In the genomic region with DNA sequence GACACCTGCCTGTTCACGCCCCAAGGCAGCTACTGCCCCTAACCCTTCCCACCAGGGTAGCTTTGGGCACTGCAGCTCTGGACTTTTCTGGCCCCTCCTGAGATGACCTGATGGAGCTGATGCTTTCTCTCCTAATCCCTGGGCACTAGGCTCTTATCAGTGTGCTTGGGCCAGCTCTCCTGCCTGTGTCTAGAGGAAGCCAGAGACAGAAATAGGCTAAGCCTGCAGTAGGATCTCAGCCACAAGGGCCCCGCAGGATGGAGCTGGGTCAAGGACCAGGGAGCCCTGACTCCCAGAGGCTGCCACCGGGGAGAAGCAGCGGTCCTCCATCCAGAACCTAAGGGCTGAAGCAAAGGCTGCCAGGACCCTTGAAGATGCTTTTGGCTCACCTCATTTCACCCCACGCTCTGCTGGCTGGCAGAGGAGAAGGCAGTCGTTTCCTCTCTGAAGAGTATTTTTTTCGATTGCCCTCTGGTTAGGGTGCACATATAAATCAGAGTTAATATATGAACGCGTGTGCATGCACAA, we compare ENCODE assay signal across 15 cellular contexts.
DNase-seq lines count a peak whose midpoint lies in the region; ATAC-seq and TF ChIP-seq lines count a peak whose summit lies in the region.
"Had no signal": no experiment of that assay in that cellular context is flagged by ENCODE, and none has a peak within 500 bp of the region (broad histone marks: within the 10 kb centered on the region; RNA-seq: fewer than 3 reads in every experiment).

No MANE protein-coding gene starts in this region.

- no peaks in the 10 kb centered on the region for H3K36me3 ChIP-seq in heart right ventricle
- no peaks in the 10 kb centered on the region for H3K36me3 ChIP-seq in right atrium auricular region
- H3K36me3 ChIP-seq in thyroid gland, result no peaks in the 10 kb centered on the region
- H3K36me3 ChIP-seq: HAP-1 had no signal

- WGBS in heart right ventricle, 2 donors, result 71 to 74% methylated on average over 9 of the region's 9 CpGs
- 45 to 50% methylated on average over 8 to 9 of the region's 9 CpGs for WGBS in thyroid gland, 2 donors

- TF ChIP-seq POLR2A in thyroid gland (IDR thresholded peaks at IDR 0.05), result no peak

- no peak overlapping the region for H3K4me3 ChIP-seq in heart right ventricle
- no peak overlapping the region for H3K4me3 ChIP-seq in right atrium auricular region
- no peak overlapping the region for H3K4me3 ChIP-seq in thyroid gland (replicated peaks in 1 of 3)
- H3K4me3 ChIP-seq: GM23338, HAP-1 had no signal

- CTCF ChIA-PET in WTC11 (lab: Charles Lee), result interaction anchor here (0.7 kb wide), 1 partner anchor 21 kb away, joined by 3 read pairs; no protein-coding TSS in a partner anchor

- H3K4me1 ChIP-seq in heart right ventricle (peaks cover 0 to 9% (median 3%) of the 10 kb centered on the region in 9 donors), right atrium auricular region (no peaks in the 10 kb centered on the region), thyroid gland (no peaks in the 10 kb centered on the region)
- H3K4me1 ChIP-seq: HAP-1 had no signal

- intact Hi-C loops in heart right ventricle (cut with DNase I), result loop anchor here in 1 of 10 donors (10.0 kb wide), 1 partner anchor 578 kb away; a partner anchor contains a TSS
- intact Hi-C loops in thyroid gland (cut with DNase I), result no loop called here

- no peak overlapping the region for H3K4me3 Mint-ChIP-seq in WTC11
- H3K4me3 Mint-ChIP-seq: CD4-positive, alpha-beta memory T cell; GM23338; HFFc6 had no signal

- no peak overlapping the region for H3K27ac ChIP-seq in heart right ventricle
- H3K27ac ChIP-seq in right atrium auricular region, result no peak overlapping the region
- no peak overlapping the region for H3K27ac ChIP-seq in thyroid gland

- POLR2A ChIA-PET in WTC11 (lab: Charles Lee), result no interaction called here

- peak overlapping the region; percentile 61; the same call in 1 of the 2 replicates for H3K27ac Mint-ChIP-seq in WTC11
- H3K27ac Mint-ChIP-seq: CD4-positive, alpha-beta memory T cell; GM23338; HFFc6 had no signal

- peaks cover 0 to 5% (median 0%) of the 10 kb centered on the region in 7 donors for H3K27me3 ChIP-seq in heart right ventricle
- no peaks in the 10 kb centered on the region for H3K27me3 ChIP-seq in right atrium auricular region
- H3K27me3 ChIP-seq in thyroid gland, result no peaks in the 10 kb centered on the region

- H3K36me3 Mint-ChIP-seq in WTC11, result peaks cover 32% of the 10 kb centered on the region
- H3K36me3 Mint-ChIP-seq: CD4-positive, alpha-beta memory T cell had no signal

- DNase-seq in heart right ventricle (no peak), right atrium auricular region (ENCODE audit: low spot score) (no peak), WTC11 (ENCODE audit: low spot score) (no peak), cerebellum (ENCODE audit: low spot score) (peak; percentile 44), thyroid gland (peak; percentile 57 to 71)
- DNase-seq in NK-92 treated with Interleukin-12 subunit alpha and Interleukin-12 subunit beta, amount 100 ng/mL, for 24 hours (lab: John Stamatoyannopoulos, UW), result no peak
- no peak for DNase-seq in central memory CD4-positive, alpha-beta T cell
- DNase-seq: Calu3; CD4-positive, alpha-beta memory T cell; COR-L47; DMS53; DMS79 treated with DMSO at 0.1 percent for 48 hours; HFFc6 had no signal

- ATAC-seq in heart right ventricle (peak in 5 of 8 donors; percentile 36 to 64 (median 55)), WTC11 (no peak)
- ATAC-seq: GM23338 had no signal

- TF ChIP-seq CTCF in heart right ventricle (IDR thresholded peaks at IDR 0.05) (no peak), right atrium auricular region (IDR thresholded peaks at IDR 0.05) (no peak), WTC11 (IDR thresholded peaks at IDR 0.05) (no peak), thyroid gland (IDR thresholded peaks at IDR 0.05) (no peak)

- peaks cover 15% of the 10 kb centered on the region for H3K9me3 Mint-ChIP-seq in WTC11

- peaks cover 13% of the 10 kb centered on the region for H3K4me1 Mint-ChIP-seq in WTC11
- H3K4me1 Mint-ChIP-seq: CD4-positive, alpha-beta memory T cell had no signal

- H3K9me3 ChIP-seq in heart right ventricle (peaks cover 0 to 6% (median 0%) of the 10 kb centered on the region in 11 donors), right atrium auricular region (peaks cover 0 to 7% of the 10 kb centered on the region in 2 donors), thyroid gland (no peaks in the 10 kb centered on the region)
- H3K9me3 ChIP-seq: HAP-1 had no signal

- H3K27me3 Mint-ChIP-seq in WTC11 (ENCODE audit: low read depth), result no peaks in the 10 kb centered on the region

TF ChIP-seq in WTC11, 78 proteins besides CTCF, POLR2A, EP300 and RAD21:
- TF ChIP-seq TEAD1 (CRISPR knock-in tag; IDR thresholded peaks at IDR 0.05) (no peak), CBFB (CRISPR knock-in tag; IDR thresholded peaks at IDR 0.05; ENCODE audit: low read depth) (no peak), NFE2L1 (CRISPR knock-in tag; IDR thresholded peaks at IDR 0.05) (no peak)
- TF ChIP-seq, protein P1, sequence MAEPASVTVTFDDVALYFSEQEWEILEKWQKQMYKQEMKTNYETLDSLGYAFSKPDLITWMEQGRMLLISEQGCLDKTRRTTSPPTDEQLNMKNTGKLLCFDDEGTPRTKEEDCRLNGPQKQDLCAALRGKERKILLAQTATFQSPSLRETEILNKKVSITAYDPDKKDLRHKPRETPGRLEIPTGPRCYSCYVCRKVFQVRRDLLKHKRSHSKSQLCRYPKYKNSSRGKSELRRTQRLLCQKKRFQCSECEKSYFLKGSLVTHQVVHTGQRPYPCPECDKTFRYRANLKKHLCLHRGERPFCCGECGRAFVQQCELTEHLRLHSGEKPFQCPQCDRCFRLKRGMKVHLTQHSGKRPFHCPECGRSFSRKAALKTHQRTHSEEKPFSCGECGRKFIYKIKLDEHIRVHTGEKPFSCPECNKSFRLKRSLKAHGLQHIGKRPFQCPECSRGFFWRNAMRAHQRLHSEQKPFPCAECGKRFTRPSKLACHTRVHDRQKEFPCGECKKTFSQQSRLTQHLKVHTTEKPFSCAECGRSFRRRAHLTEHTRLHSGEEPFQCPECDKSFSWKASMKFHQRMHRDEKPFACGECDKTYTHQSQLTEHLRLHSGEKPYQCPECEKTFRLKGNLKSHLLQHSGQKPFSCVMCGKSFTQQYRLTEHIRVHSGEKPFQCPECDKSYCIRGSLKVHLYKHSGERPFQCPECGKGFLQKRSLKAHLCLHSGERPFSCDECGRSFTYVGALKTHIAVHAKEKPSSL (CRISPR knock-in tag; conservative IDR thresholded peaks at IDR 0.05), result no peak

Comparison
In these comparisons a context has a peak if more than half of its experiments do, and no peak if none do; other contexts are left out.
1. DNase-seq: peak in cerebellum (single experiment) and thyroid gland (2 of 2); none in heart right ventricle (0 of 2), right atrium auricular region (single experiment), WTC11 (single experiment), NK-92 treated with Interleukin-12 subunit alpha and Interleukin-12 subunit beta, amount 100 ng/mL, for 24 hours (single experiment) and central memory CD4-positive, alpha-beta T cell (single experiment).